In the genomic region with DNA sequence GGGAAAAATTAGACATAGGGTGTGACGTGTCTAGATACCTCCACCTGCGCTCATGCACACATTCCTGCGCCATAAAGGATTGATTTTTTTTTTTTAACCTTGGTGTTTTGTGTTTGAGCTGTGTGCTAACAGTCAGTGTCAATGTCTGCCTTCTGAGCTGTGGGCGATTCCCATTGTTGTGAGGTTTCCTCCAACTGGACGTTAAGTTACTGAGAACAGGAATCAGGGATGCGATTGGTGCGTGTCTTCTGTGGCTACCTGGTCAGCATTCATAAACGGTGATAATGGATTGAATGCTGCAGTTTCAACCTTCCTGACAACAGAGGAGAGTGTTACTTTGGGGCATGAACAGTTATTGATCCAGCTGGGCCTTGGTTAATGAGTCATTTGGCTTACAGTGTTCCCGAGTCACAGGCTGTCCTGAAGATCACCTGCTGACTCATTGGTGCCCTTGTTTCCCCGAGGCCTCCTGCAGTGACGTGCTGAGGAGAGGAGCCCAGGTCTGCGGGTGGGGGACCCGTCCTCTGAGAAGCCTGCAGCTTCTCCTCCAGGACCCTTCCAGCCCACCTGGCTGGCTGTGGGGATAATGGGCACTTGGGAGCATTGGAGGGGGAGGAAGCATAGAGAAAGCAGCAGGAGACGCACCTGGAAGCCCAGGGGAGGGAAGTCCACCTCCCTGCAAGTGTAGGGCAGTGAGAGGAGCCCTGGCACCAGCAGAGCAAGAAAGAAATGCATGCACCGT, we compare ENCODE assay signal across 10 cellular contexts. TPM values are rescaled to one million over a fixed set of nuclear protein-coding genes. Genes with fewer than 3 reads are reported as not detected.
A peak's percentile ranks its signal among the peaks of the same experiment; 100 is the strongest.
DNase-seq lines count a peak whose midpoint lies in the region; TF ChIP-seq lines count a peak whose summit lies in the region.
"Had no signal": no experiment of that assay in that cellular context is flagged by ENCODE, and none has a peak within 500 bp of the region (broad histone marks: within the 10 kb centered on the region; RNA-seq: fewer than 3 reads in every experiment).

No MANE protein-coding gene starts in this region.

- H3K4me2 ChIP-seq in osteoblast (ENCODE audit: insufficient read depth, low read length): no peak overlapping the region

- H3K9me3 ChIP-seq in duodenal mucosa (ENCODE audit: control insufficient read depth in 1 of 2, low read length in 2 of 2): no peaks in the 10 kb centered on the region
- no peaks in the 10 kb centered on the region for H3K9me3 ChIP-seq in osteoblast (ENCODE audit: low read depth, low read length)

- H3K9ac ChIP-seq in duodenal mucosa (ENCODE audit: low read depth in 1 of 2, low read length in 2 of 2): no peak overlapping the region

- no peak for TF ChIP-seq CTCF in osteoblast (IDR thresholded peaks at IDR 0.05; ENCODE audit: extremely low read depth, low read depth, low read length)

- DNase-seq in NCI-H1417 (lab: John Stamatoyannopoulos, UW): peak in 2 of 3 experiments; percentile 66 to 80
- DNase-seq in NCI-H1417 treated with DMSO at 0.1 percent for 48 hours (lab: John Stamatoyannopoulos, UW): no peak
- DNase-seq in NCI-H345 (lab: John Stamatoyannopoulos, UW): peak; percentile 71
- peak; percentile 8 for DNase-seq in osteoblast (ENCODE audit: insufficient read length, low spot score, missing footprints)
- DNase-seq in NCI-H2107 treated with DMSO at 0.1 percent for 48 hours (lab: John Stamatoyannopoulos, UW; ENCODE audit: unreplicated experiment): no peak
- no peak for DNase-seq in HEK293T (ENCODE audit: extremely low spot score)
- DNase-seq in posterior vena cava (ENCODE audit: low spot score): no peak
- DNase-seq: SIG-M5 had no signal

- POLR2A ChIA-PET in HEK293T (lab: Yijun Ruan, JAX): no interaction called here

- CTCF ChIA-PET in HEK293T (lab: Yijun Ruan, JAX): interaction anchor here (0.6 to 1.5 kb wide), 2 partner anchors 194 to 195 kb away, joined by 3 to 4 read pairs; no protein-coding TSS in a partner anchor

- no peaks in the 10 kb centered on the region for H3K79me2 ChIP-seq in osteoblast (ENCODE audit: insufficient read depth, low read length)

- H3K4me3 ChIP-seq in duodenal mucosa (ENCODE audit: low read depth in 1 of 2, low read length in 2 of 2) (peak overlapping the region; percentile 29 to 45), osteoblast (ENCODE audit: insufficient read depth, low read length) (no peak overlapping the region)

- H3K27me3 ChIP-seq in duodenal mucosa (ENCODE audit: control insufficient read depth in 1 of 2, insufficient read depth in 2 of 2, low read length in 2 of 2) (no peaks in the 10 kb centered on the region), osteoblast (ENCODE audit: insufficient read depth, low read length) (no peaks in the 10 kb centered on the region)

- no peak overlapping the region for H2AFZ ChIP-seq in osteoblast (ENCODE audit: low read length)

- H4K20me1 ChIP-seq in osteoblast (ENCODE audit: insufficient read depth, low read length): no peaks in the 10 kb centered on the region

- H3K36me3 ChIP-seq in duodenal mucosa (ENCODE audit: control insufficient read depth in 1 of 2, insufficient read depth in 2 of 2, low read length in 2 of 2) (peaks cover 0 to 5% of the 10 kb centered on the region in 2 donors), osteoblast (ENCODE audit: insufficient read depth, low read length) (peaks cover 2% of the 10 kb centered on the region)

- H3K4me1 ChIP-seq in duodenal mucosa (ENCODE audit: control insufficient read depth in 1 of 2, insufficient read depth in 2 of 2, low read length in 2 of 2) (peaks cover 8 to 17% of the 10 kb centered on the region in 2 donors), osteoblast (ENCODE audit: insufficient read depth, low read length) (peaks cover 6% of the 10 kb centered on the region)

- intact Hi-C loops in posterior vena cava (cut with DNase I): loop anchor here in 1 of 2 donors (10.0 kb wide), 1 partner anchor 178 kb away; no protein-coding TSS in a partner anchor

- H3K27ac ChIP-seq in duodenal mucosa (ENCODE audit: low read depth, low read length): no peak overlapping the region
- no peak overlapping the region for H3K27ac ChIP-seq in osteoblast (ENCODE audit: low read depth, low read length)
- H3K27ac ChIP-seq: 22Rv1 had no signal

TF ChIP-seq in HEK293T, 16 proteins besides CTCF, POLR2A, EP300 and RAD21:
- TF ChIP-seq FOXM1 (IDR thresholded peaks at IDR 0.05; ENCODE audit: borderline replicate concordance) (no peak), SP1 (IDR thresholded peaks at IDR 0.05) (no peak), L3MBTL2 (conservative IDR thresholded peaks at IDR 0.05) (no peak), SUZ12 (IDR thresholded peaks at IDR 0.05) (no peak), BHLHE40 (IDR thresholded peaks at IDR 0.05; ENCODE audit: borderline replicate concordance) (no peak), FOXA1 (IDR thresholded peaks at IDR 0.05) (no peak), CTBP1 (IDR thresholded peaks at IDR 0.05; ENCODE audit: borderline replicate concordance) (no peak), NFRKB (IDR thresholded peaks at IDR 0.05) (no peak), TARDBP (IDR thresholded peaks at IDR 0.05) (no peak)
- TF ChIP-seq, protein P1, sequence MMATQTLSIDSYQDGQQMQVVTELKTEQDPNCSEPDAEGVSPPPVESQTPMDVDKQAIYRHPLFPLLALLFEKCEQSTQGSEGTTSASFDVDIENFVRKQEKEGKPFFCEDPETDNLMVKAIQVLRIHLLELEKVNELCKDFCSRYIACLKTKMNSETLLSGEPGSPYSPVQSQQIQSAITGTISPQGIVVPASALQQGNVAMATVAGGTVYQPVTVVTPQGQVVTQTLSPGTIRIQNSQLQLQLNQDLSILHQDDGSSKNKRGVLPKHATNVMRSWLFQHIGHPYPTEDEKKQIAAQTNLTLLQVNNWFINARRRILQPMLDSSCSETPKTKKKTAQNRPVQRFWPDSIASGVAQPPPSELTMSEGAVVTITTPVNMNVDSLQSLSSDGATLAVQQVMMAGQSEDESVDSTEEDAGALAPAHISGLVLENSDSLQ (IDR thresholded peaks at IDR 0.05): no peak

RNA-seq across cellular contexts. Expression of gene CABYR, which starts 25.8 kb away (rescaled TPM):
- total RNA-seq in osteoblast (3.8 and 4.0 TPM in 2 replicates), posterior vena cava (1 to 10 TPM; 6.9 to 7.6 TPM)

Comparison
In these comparisons a context has a peak if more than half of its experiments do, and no peak if none do; other contexts are left out.
1. DNase-seq: peak in NCI-H1417 (2 of 3), NCI-H345 (single experiment) and osteoblast (single experiment); none in NCI-H1417 treated with DMSO at 0.1 percent for 48 hours (single experiment), NCI-H2107 treated with DMSO at 0.1 percent for 48 hours (single experiment), HEK293T (single experiment) and posterior vena cava (single experiment).